In genomic region chr2:122061206-122061605, GRCh38 we compare ENCODE assay signal across 29 cellular contexts.
"Had no signal": no experiment of that assay in that cellular context is flagged by ENCODE, and none has a peak within 500 bp of the region (broad histone marks: within the 10 kb centered on the region; RNA-seq: fewer than 3 reads in every experiment).

No MANE protein-coding gene starts in this region.

- H3K4me1 ChIP-seq: adrenal gland, vagina had no signal

- H3K27ac ChIP-seq: adrenal gland, cardiac muscle cell, heart left ventricle, neutrophil, ovary, thoracic aorta, vagina had no signal

- DNase-seq: activated CD4-positive, alpha-beta T cell treated with anti-CD3 and anti-CD28 coated beads for 4 hours; activated CD4-positive, alpha-beta T cell treated with anti-CD3 and anti-CD28 coated beads, Interleukin-2, amount 50 U/mL, for 48 hours; activated CD4-positive, CD25-positive, alpha-beta regulatory T cell; activated CD8-positive, alpha-beta memory T cell treated with anti-CD3 and anti-CD28 coated beads for 24 hours; activated effector memory CD4-positive, alpha-beta T cell treated with anti-CD3 and anti-CD28 coated beads, Interleukin-2, amount 50 U/mL, for 16 hours; activated naive CD4-positive, alpha-beta T cell treated with anti-CD3 and anti-CD28 coated beads for 36 hours; activated naive CD8-positive, alpha-beta T cell treated with anti-CD3 and anti-CD28 coated beads for 36 hours; adrenal gland; aorta; cerebellar nuclear complex; cortex of kidney; foreskin fibroblast; heart left ventricle; hypothalamus; kidney glomerular epithelial cell; ovary; small intestine; stimulated activated CD4-positive, alpha-beta T cell treated with anti-CD3 and anti-CD28 coated beads, Interleukin-4, amount 100 ng/mL, for 24 hours; T-helper 1 cell; trophoblast cell had no signal

- ATAC-seq: esophagus mucosa; heart left ventricle; left lobe of liver; sciatic nerve; stimulated activated effector memory CD8-positive, alpha-beta T cell treated with anti-CD3 and anti-CD28 coated beads, Interleukin-12 subunit alpha, Interleukin-12 subunit beta, amount 100 ng/mL, for 72 hours had no signal

- H3K4me3 ChIP-seq: adrenal gland, cardiac muscle cell, heart left ventricle, lung, ovary, thoracic aorta, vagina had no signal

- H3K36me3 ChIP-seq: adrenal gland, cardiac muscle cell, heart left ventricle, neutrophil, ovary, thoracic aorta, vagina had no signal

- H3K9me3 ChIP-seq: adrenal gland, heart left ventricle, neutrophil, ovary, thoracic aorta, vagina had no signal

- H3K27me3 ChIP-seq: adrenal gland, cardiac muscle cell, heart left ventricle, neutrophil, ovary, vagina had no signal
